10 cellular contexts compared by ENCODE assay signal in the genomic region with DNA sequence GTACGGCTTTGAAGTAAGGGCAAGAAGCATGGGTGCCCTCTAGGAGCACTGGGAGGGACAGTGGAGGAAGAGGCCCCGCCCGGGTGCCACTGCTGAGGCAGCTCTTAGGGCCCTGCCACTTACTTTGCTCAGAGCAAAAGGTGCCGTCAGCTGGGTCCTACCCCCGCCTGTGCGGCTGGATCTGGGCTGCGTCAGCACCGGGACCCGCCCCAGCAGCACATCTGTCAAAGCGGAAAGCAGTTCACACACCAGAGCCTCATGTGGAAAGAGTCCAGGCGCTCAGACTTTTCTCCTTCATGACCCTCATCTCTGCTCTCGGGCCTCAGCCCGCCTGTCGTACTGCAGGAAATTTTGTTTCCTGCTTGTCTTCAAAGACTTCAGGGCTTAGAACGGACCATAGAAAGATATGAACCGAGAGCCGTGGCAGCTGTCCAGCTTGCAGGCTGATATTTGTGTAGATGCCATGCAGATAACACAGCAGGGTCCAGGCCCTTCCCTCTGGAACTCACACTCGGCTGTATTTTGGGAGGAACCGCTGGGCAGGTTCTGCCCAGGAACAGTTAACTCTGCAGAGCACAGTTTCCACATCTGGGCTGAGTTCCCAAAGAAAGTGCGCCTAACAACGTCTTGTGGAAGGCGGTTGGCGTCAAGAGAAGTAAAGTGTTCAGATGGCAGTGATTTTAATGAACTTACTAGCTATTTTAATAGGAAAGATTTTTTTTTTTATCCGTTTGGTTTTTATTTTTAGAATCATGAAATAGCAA. TPM values are rescaled to one million over a fixed set of nuclear protein-coding genes. Genes with fewer than 3 reads are reported as not detected.
A peak's percentile ranks its signal among the peaks of the same experiment; 100 is the strongest.
DNase-seq lines count a peak whose midpoint lies in the region; ATAC-seq and TF ChIP-seq lines count a peak whose summit lies in the region.
"Had no signal": no experiment of that assay in that cellular context is flagged by ENCODE, and none has a peak within 500 bp of the region (broad histone marks: within the 10 kb centered on the region; RNA-seq: fewer than 3 reads in every experiment).

No MANE protein-coding gene starts in this region.

- no peaks in the 10 kb centered on the region for H3K9me3 ChIP-seq in prostate gland

- peaks cover 16% of the 10 kb centered on the region for H3K4me1 ChIP-seq in prostate gland (replicated peaks)

- peak overlapping the region; percentile 60 to 65 for H3K27ac ChIP-seq in prostate gland

- no peak for TF ChIP-seq POLR2A in prostate gland (IDR thresholded peaks at IDR 0.05)

- TF ChIP-seq CTCF in AG10803 (conservative IDR thresholded peaks at IDR 0.05; ENCODE audit: low read length), result no peak
- no peak for TF ChIP-seq CTCF in prostate gland (IDR thresholded peaks at IDR 0.05)

- no peaks in the 10 kb centered on the region for H3K36me3 ChIP-seq in prostate gland

- ATAC-seq in stimulated activated naive CD8-positive, alpha-beta T cell treated with anti-CD3 and anti-CD28 coated beads, Interleukin-15, Interleukin-2, amounts not matched to agents 100 U/mL and 50 U/mL, for 24 hours, result no peak
- ATAC-seq: activated CD4-positive, CD25-positive, alpha-beta regulatory T cell treated with anti-CD3 and anti-CD28 coated beads, Interleukin-2, amount 50 U/mL, for 24 hours had no signal

- DNase-seq in AG10803 (ENCODE audit: low read depth), result peak; percentile 50
- peak; percentile 5 for DNase-seq in cerebellar cortex (ENCODE audit: low spot score)
- DNase-seq in hepatic stellate cell (ENCODE audit: low spot score), result peak; percentile 34
- DNase-seq in prostate gland (ENCODE audit: low spot score), result peak; percentile 47
- DNase-seq in NCI-H2107 (lab: John Stamatoyannopoulos, UW), result no peak
- no peak for DNase-seq in activated CD4-positive, alpha-beta T cell treated with anti-CD3 and anti-CD28 coated beads for 4 hours
- no peak for DNase-seq in NCI-H1105 treated with DMSO at 0.1 percent for 48 hours (lab: John Stamatoyannopoulos, UW)
- DNase-seq in stimulated activated naive CD8-positive, alpha-beta T cell treated with anti-CD3 and anti-CD28 coated beads, Interleukin-15, Interleukin-2, amounts not matched to agents 100 U/mL and 50 U/mL, for 24 hours, result no peak
- DNase-seq: activated naive CD4-positive, alpha-beta T cell treated with anti-CD3 and anti-CD28 coated beads, Interleukin-2, amount 10 ng/mL, durations not matched to agents 7 days and 5 days had no signal

- intact Hi-C loops in prostate gland (cut with DNase I), result loop anchor here (5.0 kb wide), 1 partner anchor 249 kb away; no protein-coding TSS in a partner anchor

- 14% methylated on average over 24 of the region's 24 CpGs for WGBS in prostate gland

- H3K4me3 ChIP-seq in AG10803 (ENCODE audit: low read length) (no peak overlapping the region), prostate gland (no peak overlapping the region)

- H3K27me3 ChIP-seq in prostate gland (replicated peaks; ENCODE audit: insufficient read depth), result no peaks in the 10 kb centered on the region

RNA-seq across cellular contexts. Expression of gene PRKAR1B, which starts 44.3 kb away (rescaled TPM):
- total RNA-seq in prostate gland, result 10 to 100 TPM; 20.2 to 44.8 TPM

RNA-seq across cellular contexts. Expression of gene DNAAF5, which starts 44.9 kb away (rescaled TPM):
- total RNA-seq in prostate gland, result 10 to 100 TPM; 30.8 to 52.0 TPM

Comparison
In these comparisons a context has a peak if more than half of its experiments do, and no peak if none do; other contexts are left out.
1. DNase-seq: peak in AG10803 (single experiment), cerebellar cortex (single experiment), hepatic stellate cell (single experiment) and prostate gland (single experiment); none in NCI-H2107 (single experiment), activated CD4-positive, alpha-beta T cell treated with anti-CD3 and anti-CD28 coated beads for 4 hours (0 of 2), NCI-H1105 treated with DMSO at 0.1 percent for 48 hours (single experiment) and stimulated activated naive CD8-positive, alpha-beta T cell treated with anti-CD3 and anti-CD28 coated beads, Interleukin-15, Interleukin-2, amounts not matched to agents 100 U/mL and 50 U/mL, for 24 hours (single experiment).